In the genomic region with DNA sequence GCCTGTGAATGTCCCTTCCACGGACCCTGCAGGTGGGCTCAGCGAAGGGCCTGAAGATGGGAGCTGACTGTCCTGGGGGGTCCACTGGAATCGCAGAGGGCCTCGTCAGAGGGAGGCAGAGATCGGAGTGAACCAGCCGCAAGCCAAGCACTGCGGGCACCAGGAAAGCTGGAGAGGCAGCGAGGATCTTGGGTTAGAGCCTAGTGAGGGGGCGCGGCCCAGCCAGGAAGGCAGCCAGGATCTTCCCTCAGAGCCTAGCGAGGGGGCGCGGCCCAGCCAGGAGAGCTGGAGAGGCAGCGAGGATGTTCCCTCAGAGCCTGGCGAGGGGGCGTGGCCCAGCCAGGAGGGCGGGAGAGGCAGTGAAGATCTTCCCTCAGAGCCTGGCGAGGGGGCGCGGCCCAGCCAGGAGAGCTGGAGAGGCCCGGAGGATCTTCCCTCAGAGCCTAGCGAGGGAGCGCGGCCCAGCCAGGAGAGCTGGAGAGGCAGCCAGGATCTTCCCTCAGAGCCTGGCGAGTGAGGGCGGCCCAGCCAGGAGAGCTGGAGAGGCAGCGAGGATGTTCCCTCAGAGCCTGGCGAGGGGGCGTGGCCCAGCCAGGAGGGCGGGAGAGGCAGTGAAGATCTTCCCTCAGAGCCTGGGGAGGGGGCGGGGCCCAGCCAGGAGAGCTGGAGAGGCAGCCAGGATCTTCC, we compare ENCODE assay signal across 8 cellular contexts.
A peak's percentile ranks its signal among the peaks of the same experiment; 100 is the strongest.
DNase-seq lines count a peak whose midpoint lies in the region; TF ChIP-seq lines count a peak whose summit lies in the region.
"Not testable (repeated sequence)": the region's sequence is repeated elsewhere in the genome, so short reads cannot be mapped to it uniquely, and the experiment has no call there.

No MANE protein-coding gene starts in this region.

- not testable (repeated sequence) for TF ChIP-seq EP300 in tibial nerve (IDR thresholded peaks at IDR 0.05)

- H3K9me3 ChIP-seq in iPS-20b (ENCODE audit: insufficient read depth, low read depth, low read length); tibial nerve: not testable (repeated sequence)

- H3K36me3 ChIP-seq in iPS-20b (ENCODE audit: insufficient read depth, low read depth, low read length); tibial nerve: not testable (repeated sequence)

- not testable (repeated sequence) for TF ChIP-seq POLR2A in tibial nerve (IDR thresholded peaks at IDR 0.05)

- H3K4me3 ChIP-seq in Jurkat, Clone E6-1 (ENCODE audit: low read length), result peak overlapping the region; percentile 63
- H3K4me3 ChIP-seq in iPS-20b (ENCODE audit: low read length), result peak overlapping the region; percentile 93
- peak overlapping the region; percentile 27 to 60 (median 40) for H3K4me3 ChIP-seq in tibial nerve

- H3K4me1 ChIP-seq in iPS-20b (ENCODE audit: insufficient read depth, low read length), result not testable (repeated sequence)
- peaks cover 0 to 18% (median 9%) of the 10 kb centered on the region in 4 donors for H3K4me1 ChIP-seq in tibial nerve

- not testable (repeated sequence) for H3K27me3 ChIP-seq in iPS-20b (ENCODE audit: insufficient read depth, low read length)
- peaks cover 0 to 14% of the 10 kb centered on the region in 2 donors for H3K27me3 ChIP-seq in tibial nerve

- peak; percentile 86 for DNase-seq in DMS153 (lab: John Stamatoyannopoulos, UW)
- not testable (repeated sequence) for DNase-seq in Jurkat, Clone E6-1 (ENCODE audit: low read depth, low spot score); tibial nerve (ENCODE audit: low spot score in 2 of 2)
- DNase-seq in NCI-H748 treated with DMSO at 0.1 percent for 48 hours (lab: John Stamatoyannopoulos, UW), result peak; percentile 32
- DNase-seq in activated T-cell treated with anti-CD3 and anti-CD28 coated beads for 48 hours (ENCODE audit: low read depth), result peak; percentile 2
- DNase-seq in ecto neural progenitor cell (ENCODE audit: low spot score), result peak; percentile 99
- peak in 40 of 56 donors; percentile 4 to 87 (median 62) for DNase-seq in nucleus accumbens (lab: John Stamatoyannopoulos, UW)

- H3K9ac ChIP-seq in iPS-20b (ENCODE audit: low read depth, low read length), result peak overlapping the region; percentile 44; the same call in 1 of the 2 replicates

- not testable (repeated sequence) for H3K27ac ChIP-seq in iPS-20b (ENCODE audit: low read length)
- peak overlapping the region in 3 of 4 donors; percentile 23 to 65 (median 48) for H3K27ac ChIP-seq in tibial nerve

- WGBS in tibial nerve, 2 donors, result 4 to 10% methylated on average over 29 to 31 of the region's 31 CpGs

- TF ChIP-seq CTCF in tibial nerve (IDR thresholded peaks at IDR 0.05), result not testable (repeated sequence)

Comparison
In these comparisons a context has a peak if more than half of its experiments do, and no peak if none do; other contexts are left out.
1. H3K4me3 ChIP-seq: peak in every context shown above with its lines; median percentile 93 in iPS-20b; 63 in Jurkat, Clone E6-1; 40 in tibial nerve.